8 cellular contexts compared by ENCODE assay signal in genomic region chr2:27714851-27715291, GRCh38. TPM values are rescaled to one million over a fixed set of nuclear protein-coding genes. Genes with fewer than 3 reads are reported as not detected.
DNase-seq lines count a peak whose midpoint lies in the region; ATAC-seq and TF ChIP-seq lines count a peak whose summit lies in the region.

No MANE protein-coding gene starts in this region.

- CTCF ChIA-PET in CD8-positive, alpha-beta T cell (lab: Charles Lee) = interaction anchor here (0.9 to 4.0 kb wide), 2 partner anchors 9 to 11 kb away, joined by 3 to 25 read pairs; no protein-coding TSS in a partner anchor

- peaks cover 16% of the 10 kb centered on the region for H3K4me1 ChIP-seq in CD8-positive, alpha-beta T cell (ENCODE audit: insufficient read depth, low read length)

- H3K9me3 Mint-ChIP-seq in CD8-positive, alpha-beta T cell = no peaks in the 10 kb centered on the region
- H3K9me3 Mint-ChIP-seq in glutamatergic neuron (ENCODE audit: unreplicated experiment) (peaks cover 12% of the 10 kb centered on the region), progenitor cell of endocrine pancreas (ENCODE audit: low read depth) (no peaks in the 10 kb centered on the region)

- no peaks in the 10 kb centered on the region for H3K9me3 ChIP-seq in CD8-positive, alpha-beta T cell (ENCODE audit: low read length)

- H3K27ac Mint-ChIP-seq in CD8-positive, alpha-beta T cell = no peak overlapping the region
- H3K27ac Mint-ChIP-seq in glutamatergic neuron (ENCODE audit: unreplicated experiment) (peak overlapping the region; percentile 22), progenitor cell of endocrine pancreas (peak overlapping the region; percentile 46)

- H3K27ac ChIP-seq in CD8-positive, alpha-beta T cell (ENCODE audit: low read depth, low read length) = no peak overlapping the region
- H3K27ac ChIP-seq in VCaP = peak overlapping the region; percentile 41; the same call in 1 of the 2 replicates

- peak overlapping the region; percentile 19 for H3K4me3 Mint-ChIP-seq in CD8-positive, alpha-beta T cell
- H3K4me3 Mint-ChIP-seq in glutamatergic neuron (ENCODE audit: unreplicated experiment) (peak overlapping the region; percentile 81), progenitor cell of endocrine pancreas (ENCODE audit: low read depth) (peak overlapping the region; percentile 65)

- peaks cover 16% of the 10 kb centered on the region for H3K27me3 Mint-ChIP-seq in CD8-positive, alpha-beta T cell (ENCODE audit: low read depth)
- peaks cover 9% of the 10 kb centered on the region for H3K27me3 Mint-ChIP-seq in glutamatergic neuron (ENCODE audit: unreplicated experiment)
- H3K27me3 Mint-ChIP-seq in progenitor cell of endocrine pancreas = peaks cover 37% of the 10 kb centered on the region

- no peak for DNase-seq in CD8-positive, alpha-beta T cell
- DNase-seq in glutamatergic neuron = no peak
- DNase-seq in progenitor cell of endocrine pancreas (ENCODE audit: low spot score, unreplicated experiment) = no peak
- DNase-seq in DMS79 (lab: John Stamatoyannopoulos, UW) = no peak
- DNase-seq in NCI-H446 treated with DMSO at 0.1 percent for 48 hours (lab: John Stamatoyannopoulos, UW) = no peak
- DNase-seq in NCI-H1092 treated with DMSO at 0.1 percent for 48 hours (lab: John Stamatoyannopoulos, UW) = no peak
- no peak for DNase-seq in NOMO-1 (lab: John Stamatoyannopoulos, UW; ENCODE audit: unreplicated experiment in 2 of 2)

- H3K36me3 Mint-ChIP-seq in CD8-positive, alpha-beta T cell = no peaks in the 10 kb centered on the region
- H3K36me3 Mint-ChIP-seq in glutamatergic neuron (ENCODE audit: unreplicated experiment) (no peaks in the 10 kb centered on the region), progenitor cell of endocrine pancreas (ENCODE audit: insufficient read depth) (no peaks in the 10 kb centered on the region)

- intact Hi-C loops in CD8-positive, alpha-beta T cell (cut with DNase I, micrococcal nuclease) = no loop called here

- no peak for ATAC-seq in CD8-positive, alpha-beta T cell

- no peaks in the 10 kb centered on the region for H3K36me3 ChIP-seq in CD8-positive, alpha-beta T cell (ENCODE audit: insufficient read depth, low read length)

- peaks cover 20% of the 10 kb centered on the region for H3K4me1 Mint-ChIP-seq in CD8-positive, alpha-beta T cell (ENCODE audit: low read depth)
- H3K4me1 Mint-ChIP-seq in glutamatergic neuron (ENCODE audit: low read depth, unreplicated experiment) (peaks cover 15% of the 10 kb centered on the region), progenitor cell of endocrine pancreas (ENCODE audit: low read depth) (peaks cover 4% of the 10 kb centered on the region)

- no peak overlapping the region for H3K4me3 ChIP-seq in CD8-positive, alpha-beta T cell (ENCODE audit: low read depth, low read length)

- TF ChIP-seq CTCF in CD8-positive, alpha-beta T cell (IDR thresholded peaks at IDR 0.05) = no peak
- TF ChIP-seq CTCF in VCaP (conservative IDR thresholded peaks at IDR 0.05) = no peak
- no peak for TF ChIP-seq CTCF in glutamatergic neuron (IDR thresholded peaks at IDR 0.05; ENCODE audit: partially characterized antibody, unreplicated experiment)
- no peak for TF ChIP-seq CTCF in progenitor cell of endocrine pancreas (IDR thresholded peaks at IDR 0.05; ENCODE audit: unreplicated experiment)

- POLR2A ChIA-PET in CD8-positive, alpha-beta T cell (lab: Charles Lee) = interaction anchor here (1.1 kb wide), 1 partner anchor 13 kb away, joined by 3 read pairs; no protein-coding TSS in a partner anchor

- H3K27me3 ChIP-seq in CD8-positive, alpha-beta T cell (ENCODE audit: insufficient read depth, low read length) = no peaks in the 10 kb centered on the region

RNA-seq across cellular contexts. Expression of gene SLC4A1AP, which starts 51.2 kb away (rescaled TPM):
- 10 to 100 TPM; 21.4 to 22.8 TPM for total RNA-seq in CD8-positive, alpha-beta T cell
- total RNA-seq in glutamatergic neuron (ENCODE audit: unreplicated experiment) (24.7 TPM), progenitor cell of endocrine pancreas (19.5 and 22.1 TPM in 2 replicates)

RNA-seq across cellular contexts. Expression of gene SUPT7L, which starts 51.5 kb away (rescaled TPM):
- 10 to 100 TPM; 54.0 to 55.5 TPM for total RNA-seq in CD8-positive, alpha-beta T cell
- total RNA-seq in glutamatergic neuron (ENCODE audit: unreplicated experiment) (47.4 TPM), progenitor cell of endocrine pancreas (47.6 and 48.1 TPM in 2 replicates)

RNA-seq across cellular contexts. Expression of gene MRPL33, which starts 56.6 kb away (rescaled TPM):
- 10 to 100 TPM; 35.8 to 39.0 TPM for total RNA-seq in CD8-positive, alpha-beta T cell
- total RNA-seq in glutamatergic neuron (ENCODE audit: unreplicated experiment) (54.2 TPM), progenitor cell of endocrine pancreas (59.7 and 63.3 TPM in 2 replicates)

Comparison
In these comparisons a context has a peak if more than half of its experiments do, and no peak if none do; other contexts are left out.
1. H3K4me3 Mint-ChIP-seq: peak in every context shown above with its lines; median percentile 81 in glutamatergic neuron; 65 in progenitor cell of endocrine pancreas; 19 in CD8-positive, alpha-beta T cell.